Comparison of ENCODE assay signal across 17 cellular contexts in the genomic region with DNA sequence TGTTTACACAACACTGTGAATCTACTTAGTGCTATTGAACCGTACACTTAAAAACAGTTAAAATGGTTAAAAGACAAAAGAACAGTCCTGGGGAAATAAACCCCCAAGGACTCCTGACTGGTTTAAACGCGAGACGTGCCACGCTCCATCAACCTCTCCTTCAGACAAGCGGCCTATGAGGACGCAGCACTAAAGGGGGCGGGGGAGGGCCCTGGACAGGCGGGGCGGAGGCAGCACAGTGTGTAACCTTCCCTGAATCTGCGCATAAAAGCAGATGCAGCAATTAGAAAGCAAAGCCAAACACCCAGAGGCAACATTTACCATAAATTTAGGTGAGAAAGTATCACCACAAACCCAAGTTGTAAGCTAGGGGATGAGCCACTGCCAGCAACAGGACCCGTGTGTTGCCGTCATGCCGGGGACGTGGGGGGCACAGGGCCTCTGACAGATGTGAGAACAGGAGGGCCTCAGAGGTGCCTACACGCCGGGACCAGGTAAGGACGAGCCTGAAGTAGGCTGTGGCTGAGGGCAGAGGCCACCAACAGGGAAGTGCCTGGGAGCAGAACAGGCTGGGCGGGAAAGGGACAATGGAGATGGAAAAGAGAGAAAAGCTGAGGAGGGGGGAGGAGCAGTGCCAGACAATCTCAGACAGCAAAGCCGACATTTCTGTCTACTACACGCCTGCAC. TPM values are rescaled to one million over a fixed set of nuclear protein-coding genes. Genes with fewer than 3 reads are reported as not detected.
DNase-seq lines count a peak whose midpoint lies in the region; ATAC-seq and TF ChIP-seq lines count a peak whose summit lies in the region.
"Had no signal": no experiment of that assay in that cellular context is flagged by ENCODE, and none has a peak within 500 bp of the region (broad histone marks: within the 10 kb centered on the region; RNA-seq: fewer than 3 reads in every experiment).

No MANE protein-coding gene starts in this region.

- H3K9ac ChIP-seq in NT2/D1 (ENCODE audit: insufficient read length, low read depth) (peak overlapping the region; percentile 37), iPS-15b (ENCODE audit: low read depth, low read length) (peak overlapping the region; percentile 54)

- H3K9me3 ChIP-seq in HAP-1 (no peaks in the 10 kb centered on the region), NT2/D1 (ENCODE audit: insufficient read depth, low read length) (no peaks in the 10 kb centered on the region), iPS-15b (ENCODE audit: control insufficient read depth, insufficient read depth, low read length) (no peaks in the 10 kb centered on the region)
- H3K9me3 ChIP-seq: ascending aorta, mucosa of descending colon had no signal

- peak; percentile 58 to 85 for DNase-seq in HAP-1 (ENCODE audit: low spot score in 2 of 2)
- DNase-seq in NT2/D1 (ENCODE audit: low read depth, low spot score) = no peak
- DNase-seq in posterior vena cava (ENCODE audit: low spot score) = peak; percentile 55
- DNase-seq in DMS79 (lab: John Stamatoyannopoulos, UW) = no peak
- DNase-seq: activated CD4-positive, alpha-beta T cell treated with anti-CD3 and anti-CD28 coated beads, Interleukin-2, amount 50 U/mL, for 4 hours; activated naive CD4-positive, alpha-beta T cell treated with anti-CD3 and anti-CD28 coated beads for 36 hours; KBM-7; mucosa of descending colon; MV-4-11; NCI-H2171 treated with DMSO at 0.1 percent for 48 hours; stimulated activated CD4-positive, alpha-beta T cell treated with anti-CD3 and anti-CD28 coated beads, Interleukin-2, amount 100 ng/mL, for 48 hours; SW 1271 had no signal

- ATAC-seq in HG02759 (IDR thresholded peaks at IDR 0.05; ENCODE audit: unreplicated experiment) = no peak
- ATAC-seq in SK-N-SH treated with all-trans-retinoic acid at 6 μM for 48 hours = no peak
- ATAC-seq: mucosa of descending colon had no signal

- H3K27me3 ChIP-seq in HAP-1 (ENCODE audit: low read depth) (no peaks in the 10 kb centered on the region), NT2/D1 (ENCODE audit: insufficient read depth, insufficient read length) (no peaks in the 10 kb centered on the region), iPS-15b (ENCODE audit: control insufficient read depth, insufficient read depth, low read length) (no peaks in the 10 kb centered on the region)
- H3K27me3 ChIP-seq: ascending aorta had no signal

- H3K36me3 ChIP-seq in HAP-1 (replicated peaks) = peaks cover 22% of the 10 kb centered on the region
- peaks cover 49% of the 10 kb centered on the region for H3K36me3 ChIP-seq in NT2/D1 (ENCODE audit: insufficient read depth, insufficient read length, low read length)
- H3K36me3 ChIP-seq in iPS-15b (ENCODE audit: control insufficient read depth, insufficient read depth, low read length) = peaks cover 6% of the 10 kb centered on the region

- in situ Hi-C loops in HAP-1 (cut with MboI; ENCODE audit: low sequenced_read_pairs) = no loop called here

- intact Hi-C loops in posterior vena cava (cut with DNase I) = no loop called here

- H3K4me3 ChIP-seq in HAP-1 = peak overlapping the region; percentile 18
- no peak overlapping the region for H3K4me3 ChIP-seq in NT2/D1 (ENCODE audit: insufficient read length, low read depth)
- peak overlapping the region; percentile 1 for H3K4me3 ChIP-seq in iPS-15b (ENCODE audit: low read depth, low read length)
- H3K4me3 ChIP-seq: ascending aorta, coronary artery, mucosa of descending colon had no signal

- H3K4me1 ChIP-seq in HAP-1 (peaks cover 32% of the 10 kb centered on the region), NT2/D1 (ENCODE audit: insufficient read depth, insufficient read length) (no peaks in the 10 kb centered on the region), iPS-15b (ENCODE audit: control insufficient read depth, insufficient read depth, low read length) (peaks cover 4% of the 10 kb centered on the region)
- H3K4me1 ChIP-seq: ascending aorta had no signal

TF ChIP-seq in SK-N-SH treated with all-trans-retinoic acid at 6 μM for 48 hours, 23 proteins besides CTCF, POLR2A, EP300 and RAD21:
- TF ChIP-seq GLIS3 (CRISPR knock-in tag; IDR thresholded peaks at IDR 0.05) (no peak), BACH2 (CRISPR knock-in tag; IDR thresholded peaks at IDR 0.05; ENCODE audit: borderline replicate concordance) (no peak), OSR1 (CRISPR knock-in tag; IDR thresholded peaks at IDR 0.05) (no peak), ZNF70 (CRISPR knock-in tag; IDR thresholded peaks at IDR 0.05) (no peak), ZFP30 (CRISPR knock-in tag; IDR thresholded peaks at IDR 0.05) (no peak), ESRRG (CRISPR knock-in tag; IDR thresholded peaks at IDR 0.05) (no peak), SNAI2 (CRISPR knock-in tag; IDR thresholded peaks at IDR 0.05) (no peak), ZNF565 (CRISPR knock-in tag; conservative IDR thresholded peaks at IDR 0.05; ENCODE audit: low read depth) (no peak), PPARA (CRISPR knock-in tag; IDR thresholded peaks at IDR 0.05; ENCODE audit: borderline replicate concordance) (no peak), ZFP3 (CRISPR knock-in tag; IDR thresholded peaks at IDR 0.05) (no peak), TCF4 (CRISPR knock-in tag; IDR thresholded peaks at IDR 0.05; ENCODE audit: borderline replicate concordance) (no peak)
- TF ChIP-seq, protein P1, sequence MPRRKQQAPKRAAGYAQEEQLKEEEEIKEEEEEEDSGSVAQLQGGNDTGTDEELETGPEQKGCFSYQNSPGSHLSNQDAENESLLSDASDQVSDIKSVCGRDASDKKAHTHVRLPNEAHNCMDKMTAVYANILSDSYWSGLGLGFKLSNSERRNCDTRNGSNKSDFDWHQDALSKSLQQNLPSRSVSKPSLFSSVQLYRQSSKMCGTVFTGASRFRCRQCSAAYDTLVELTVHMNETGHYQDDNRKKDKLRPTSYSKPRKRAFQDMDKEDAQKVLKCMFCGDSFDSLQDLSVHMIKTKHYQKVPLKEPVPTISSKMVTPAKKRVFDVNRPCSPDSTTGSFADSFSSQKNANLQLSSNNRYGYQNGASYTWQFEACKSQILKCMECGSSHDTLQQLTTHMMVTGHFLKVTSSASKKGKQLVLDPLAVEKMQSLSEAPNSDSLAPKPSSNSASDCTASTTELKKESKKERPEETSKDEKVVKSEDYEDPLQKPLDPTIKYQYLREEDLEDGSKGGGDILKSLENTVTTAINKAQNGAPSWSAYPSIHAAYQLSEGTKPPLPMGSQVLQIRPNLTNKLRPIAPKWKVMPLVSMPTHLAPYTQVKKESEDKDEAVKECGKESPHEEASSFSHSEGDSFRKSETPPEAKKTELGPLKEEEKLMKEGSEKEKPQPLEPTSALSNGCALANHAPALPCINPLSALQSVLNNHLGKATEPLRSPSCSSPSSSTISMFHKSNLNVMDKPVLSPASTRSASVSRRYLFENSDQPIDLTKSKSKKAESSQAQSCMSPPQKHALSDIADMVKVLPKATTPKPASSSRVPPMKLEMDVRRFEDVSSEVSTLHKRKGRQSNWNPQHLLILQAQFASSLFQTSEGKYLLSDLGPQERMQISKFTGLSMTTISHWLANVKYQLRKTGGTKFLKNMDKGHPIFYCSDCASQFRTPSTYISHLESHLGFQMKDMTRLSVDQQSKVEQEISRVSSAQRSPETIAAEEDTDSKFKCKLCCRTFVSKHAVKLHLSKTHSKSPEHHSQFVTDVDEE (CRISPR knock-in tag; IDR thresholded peaks at IDR 0.05) = no peak
- TF ChIP-seq, protein P2, sequence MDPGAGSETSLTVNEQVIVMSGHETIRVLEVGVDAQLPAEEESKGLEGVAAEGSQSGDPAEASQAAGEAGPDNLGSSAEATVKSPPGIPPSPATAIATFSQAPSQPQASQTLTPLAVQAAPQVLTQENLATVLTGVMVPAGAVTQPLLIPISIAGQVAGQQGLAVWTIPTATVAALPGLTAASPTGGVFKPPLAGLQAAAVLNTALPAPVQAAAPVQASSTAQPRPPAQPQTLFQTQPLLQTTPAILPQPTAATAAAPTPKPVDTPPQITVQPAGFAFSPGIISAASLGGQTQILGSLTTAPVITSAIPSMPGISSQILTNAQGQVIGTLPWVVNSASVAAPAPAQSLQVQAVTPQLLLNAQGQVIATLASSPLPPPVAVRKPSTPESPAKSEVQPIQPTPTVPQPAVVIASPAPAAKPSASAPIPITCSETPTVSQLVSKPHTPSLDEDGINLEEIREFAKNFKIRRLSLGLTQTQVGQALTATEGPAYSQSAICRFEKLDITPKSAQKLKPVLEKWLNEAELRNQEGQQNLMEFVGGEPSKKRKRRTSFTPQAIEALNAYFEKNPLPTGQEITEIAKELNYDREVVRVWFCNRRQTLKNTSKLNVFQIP (CRISPR knock-in tag; IDR thresholded peaks at IDR 0.05; ENCODE audit: borderline replicate concordance, low read depth) = no peak
- TF ChIP-seq, protein P3, sequence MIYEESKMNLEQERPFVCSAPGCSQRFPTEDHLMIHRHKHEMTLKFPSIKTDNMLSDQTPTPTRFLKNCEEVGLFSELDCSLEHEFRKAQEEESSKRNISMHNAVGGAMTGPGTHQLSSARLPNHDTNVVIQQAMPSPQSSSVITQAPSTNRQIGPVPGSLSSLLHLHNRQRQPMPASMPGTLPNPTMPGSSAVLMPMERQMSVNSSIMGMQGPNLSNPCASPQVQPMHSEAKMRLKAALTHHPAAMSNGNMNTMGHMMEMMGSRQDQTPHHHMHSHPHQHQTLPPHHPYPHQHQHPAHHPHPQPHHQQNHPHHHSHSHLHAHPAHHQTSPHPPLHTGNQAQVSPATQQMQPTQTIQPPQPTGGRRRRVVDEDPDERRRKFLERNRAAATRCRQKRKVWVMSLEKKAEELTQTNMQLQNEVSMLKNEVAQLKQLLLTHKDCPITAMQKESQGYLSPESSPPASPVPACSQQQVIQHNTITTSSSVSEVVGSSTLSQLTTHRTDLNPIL (CRISPR knock-in tag; IDR thresholded peaks at IDR 0.05; ENCODE audit: low read depth) = no peak
- TF ChIP-seq, protein P4, sequence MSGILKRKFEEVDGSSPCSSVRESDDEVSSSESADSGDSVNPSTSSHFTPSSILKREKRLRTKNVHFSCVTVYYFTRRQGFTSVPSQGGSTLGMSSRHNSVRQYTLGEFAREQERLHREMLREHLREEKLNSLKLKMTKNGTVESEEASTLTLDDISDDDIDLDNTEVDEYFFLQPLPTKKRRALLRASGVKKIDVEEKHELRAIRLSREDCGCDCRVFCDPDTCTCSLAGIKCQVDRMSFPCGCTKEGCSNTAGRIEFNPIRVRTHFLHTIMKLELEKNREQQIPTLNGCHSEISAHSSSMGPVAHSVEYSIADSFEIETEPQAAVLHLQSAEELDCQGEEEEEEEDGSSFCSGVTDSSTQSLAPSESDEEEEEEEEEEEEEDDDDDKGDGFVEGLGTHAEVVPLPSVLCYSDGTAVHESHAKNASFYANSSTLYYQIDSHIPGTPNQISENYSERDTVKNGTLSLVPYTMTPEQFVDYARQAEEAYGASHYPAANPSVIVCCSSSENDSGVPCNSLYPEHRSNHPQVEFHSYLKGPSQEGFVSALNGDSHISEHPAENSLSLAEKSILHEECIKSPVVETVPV (CRISPR knock-in tag; IDR thresholded peaks at IDR 0.05) = no peak
TF ChIP-seq in SK-N-SH treated with all-trans-retinoic acid at 6 μM for 48 hours: peak in this region for 0.

RNA-seq across cellular contexts. Expression of a gene that starts 15.3 kb away (rescaled TPM):
- 1 to 10 TPM; 1.2 to 1.6 TPM for total RNA-seq in posterior vena cava

RNA-seq across cellular contexts. Expression of a gene that starts 21.9 kb away (rescaled TPM):
- 10 to 100 TPM; 12.7 to 16.9 TPM for total RNA-seq in posterior vena cava

Comparison
In these comparisons a context has a peak if more than half of its experiments do, and no peak if none do; other contexts are left out.
1. DNase-seq: peak in HAP-1 (2 of 2) and posterior vena cava (single experiment); none in NT2/D1 (single experiment) and DMS79 (single experiment).